13 cellular contexts compared by ENCODE assay signal in the genomic region with DNA sequence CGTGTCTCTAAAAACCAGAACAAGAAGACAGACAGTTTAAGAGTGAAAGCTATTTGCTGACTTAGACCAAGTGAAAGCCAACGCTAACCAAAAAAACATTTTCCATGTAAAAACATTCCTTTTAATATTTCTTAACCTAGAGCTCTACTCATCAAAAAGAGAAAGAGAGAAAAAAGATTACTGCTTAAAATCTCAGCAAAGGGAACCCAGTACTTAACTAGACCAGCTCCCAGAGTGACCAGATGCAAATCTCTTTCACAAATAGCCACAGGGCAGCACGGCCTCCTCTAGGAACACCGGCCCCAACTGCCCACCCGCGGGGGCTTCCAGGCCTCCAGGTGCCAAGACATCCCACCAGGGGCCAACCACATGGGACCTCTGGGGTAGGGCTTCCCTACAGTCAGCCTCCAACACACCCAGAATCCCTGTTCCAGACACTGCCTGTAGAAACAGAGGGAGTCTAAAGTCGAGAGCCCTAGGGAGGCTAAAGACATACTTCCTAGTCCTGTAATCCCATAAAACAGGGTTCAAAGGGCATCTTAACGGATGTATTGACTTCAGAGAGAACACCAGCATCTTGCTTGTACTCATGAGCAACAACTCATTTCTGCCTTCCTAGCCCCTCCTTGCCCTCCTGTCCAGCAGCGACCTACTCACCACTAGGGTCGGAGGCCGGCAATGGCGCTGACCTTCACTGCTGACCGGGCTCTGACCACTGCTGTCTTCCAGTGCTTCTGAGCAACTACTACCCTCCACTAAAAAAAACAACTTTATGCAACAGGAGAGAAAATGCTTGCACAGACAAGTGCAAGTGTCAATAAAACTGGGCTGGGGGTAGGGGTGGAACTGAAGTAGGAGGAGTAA. TPM values are rescaled to one million over a fixed set of nuclear protein-coding genes. Genes with fewer than 3 reads are reported as not detected.
DNase-seq lines count a peak whose midpoint lies in the region; ATAC-seq and TF ChIP-seq lines count a peak whose summit lies in the region.
"Had no signal": no experiment of that assay in that cellular context is flagged by ENCODE, and none has a peak within 500 bp of the region (broad histone marks: within the 10 kb centered on the region; RNA-seq: fewer than 3 reads in every experiment).

No MANE protein-coding gene starts in this region.

- ATAC-seq in heart left ventricle: peak in 1 of 4 donors; percentile 36
- ATAC-seq in GM21367 (IDR thresholded peaks at IDR 0.05; ENCODE audit: unreplicated experiment): no peak
- ATAC-seq: A549; naive thymus-derived CD8-positive, alpha-beta T cell had no signal

- 61 to 70% (median 66%) methylated on average over 13 of the region's 13 CpGs for WGBS in heart left ventricle, 4 donors
- WGBS in neuronal stem cell (ENCODE audit: extremely low coverage in 2 of 2, insufficient read length in 2 of 2, insufficient replicate concordance in 1 of 2), 2 donors: no CpG with 5 or more reads among the region's 13 CpGs

- H3K36me3 ChIP-seq in heart left ventricle (peaks cover 0 to 4% (median 0%) of the 10 kb centered on the region in 9 donors), neuronal stem cell (replicated peaks in 1 of 2; ENCODE audit: control insufficient read depth in 2 of 2, insufficient read depth in 2 of 2, low read length in 2 of 2) (peaks cover 0 to 13% of the 10 kb centered on the region in 2 donors)

- intact Hi-C loops in heart left ventricle (cut with DNase I): loop anchor here in 1 of 10 donors (5.0 kb wide), 1 partner anchor 34 kb away; no protein-coding TSS in a partner anchor

- no peak overlapping the region for H3K14ac ChIP-seq in neuronal stem cell (ENCODE audit: low read length)

- no peak overlapping the region for H3K4me2 ChIP-seq in neuronal stem cell (ENCODE audit: insufficient read depth, low read length, poor library complexity, severe bottlenecking)
- H3K4me2 ChIP-seq: A549 had no signal

- peak overlapping the region; percentile 63 for H3K9ac ChIP-seq in neuronal stem cell (ENCODE audit: low read depth, low read length, poor library complexity)

- peak overlapping the region in 2 of 12 donors; percentile 12 to 14 for H3K4me3 ChIP-seq in heart left ventricle
- H3K4me3 ChIP-seq in neuronal stem cell (ENCODE audit: low read length in 2 of 2): no peak overlapping the region
- H3K4me3 ChIP-seq: A549 had no signal

- no peak overlapping the region for H3K18ac ChIP-seq in neuronal stem cell (ENCODE audit: low read length)

- H3K4ac ChIP-seq in neuronal stem cell (ENCODE audit: low read length): no peak overlapping the region

- peak; percentile 9 for DNase-seq in AG08395 (ENCODE audit: low spot score)
- DNase-seq in RWPE1 (ENCODE audit: low spot score): no peak
- no peak for DNase-seq in heart left ventricle
- no peak for DNase-seq in neuronal stem cell (ENCODE audit: low spot score)
- DNase-seq in GM13977 (ENCODE audit: low spot score): no peak
- DNase-seq in NCI-H1417 treated with DMSO at 0.1 percent for 48 hours (lab: John Stamatoyannopoulos, UW): no peak
- no peak for DNase-seq in middle frontal gyrus (ENCODE audit: extremely low spot score, low spot score)
- DNase-seq: activated CD4-positive, alpha-beta T cell treated with anti-CD3 and anti-CD28 coated beads, Interleukin-2, amount 50 U/mL, for 1 hour; DMS153; naive thymus-derived CD8-positive, alpha-beta T cell; OCI-M1 had no signal

- peaks cover 4 to 81% (median 62%) of the 10 kb centered on the region in 12 donors for H3K4me1 ChIP-seq in heart left ventricle
- peaks cover 9 to 10% of the 10 kb centered on the region in 2 donors for H3K4me1 ChIP-seq in neuronal stem cell (ENCODE audit: control insufficient read depth in 2 of 2, insufficient read depth in 1 of 2, low read depth in 1 of 2, low read length in 2 of 2)

- H3K27ac ChIP-seq in RWPE1 (peak overlapping the region; percentile 31), heart left ventricle (peak overlapping the region in 9 of 12 donors; percentile 11 to 69 (median 24)), neuronal stem cell (replicated peaks; ENCODE audit: low read length) (no peak overlapping the region)
- H3K27ac ChIP-seq: A549 had no signal

- H2AFZ ChIP-seq in neuronal stem cell (ENCODE audit: low read length): no peak overlapping the region

- no peak overlapping the region for H3K23ac ChIP-seq in neuronal stem cell (ENCODE audit: low read depth, low read length, poor library complexity)

- no peaks in the 10 kb centered on the region for H3K27me3 ChIP-seq in heart left ventricle
- H3K27me3 ChIP-seq in neuronal stem cell (ENCODE audit: control insufficient read depth in 3 of 3, insufficient read depth in 3 of 3, low read depth in 1 of 3, low read length in 3 of 3): no peaks in the 10 kb centered on the region

- H2AK5ac ChIP-seq in neuronal stem cell (ENCODE audit: low read depth, low read length): no peak overlapping the region

- H2BK15ac ChIP-seq in neuronal stem cell (ENCODE audit: low read length): no peak overlapping the region

- TF ChIP-seq CTCF in RWPE1 (conservative IDR thresholded peaks at IDR 0.05; ENCODE audit: low read depth): no peak
- TF ChIP-seq CTCF in heart left ventricle (IDR thresholded peaks at IDR 0.05): no peak
- TF ChIP-seq CTCF in GM13977 (IDR thresholded peaks at IDR 0.05; ENCODE audit: extremely low read depth, insufficient read depth, missing control alignments): no peak

- H2BK120ac ChIP-seq in neuronal stem cell (ENCODE audit: low read depth, low read length): no peak overlapping the region

- no peak overlapping the region for H4K8ac ChIP-seq in neuronal stem cell (ENCODE audit: low read depth, low read length)

- H3K9me3 ChIP-seq in heart left ventricle (no peaks in the 10 kb centered on the region), neuronal stem cell (replicated peaks in 1 of 2; ENCODE audit: control insufficient read depth in 2 of 2, insufficient read depth in 1 of 2, low read depth in 1 of 2, low read length in 2 of 2) (no peaks in the 10 kb centered on the region)
- H3K9me3 ChIP-seq: A549 had no signal

- POLR2A ChIA-PET in RWPE1 (lab: Yijun Ruan, JAX; ENCODE audit: low non-redundant PET): no interaction called here

- in situ Hi-C loops in GM13977 (cut with MboI; ENCODE audit: low pct_unique_long_range_greater_than_20kb, low sequenced_read_pairs, unreplicated experiment): no loop called here

- H4K91ac ChIP-seq in neuronal stem cell (ENCODE audit: low read depth, low read length, poor library complexity): no peak overlapping the region

- H2BK5ac ChIP-seq in neuronal stem cell (ENCODE audit: low read length): no peak overlapping the region

- TF ChIP-seq POLR2A in heart left ventricle (IDR thresholded peaks at IDR 0.05): no peak

- H3K79me1 ChIP-seq in neuronal stem cell (ENCODE audit: low read depth, low read length): peaks cover 6% of the 10 kb centered on the region

- CTCF ChIA-PET in RWPE1 (lab: Yijun Ruan, JAX): interaction anchor here (0.6 to 1.0 kb wide), 2 partner anchors 11 to 893 kb away, joined by 3 to 4 read pairs; partner anchors contain the start of gene FOXL1

- no peak overlapping the region for H2BK12ac ChIP-seq in neuronal stem cell (ENCODE audit: low read length)

RNA-seq across cellular contexts. Expression of gene ZCCHC14, which starts 21.3 kb away (rescaled TPM):
- total RNA-seq in heart left ventricle: 10 to 100 TPM in 6 of 9 donors, 1 to 10 TPM in 3; 9.2 to 18.4 (median 16.4) TPM
- polyA plus RNA-seq in heart left ventricle: 10 to 100 TPM in 1 of 2 donors, 1 to 10 TPM in 1; 6.4 to 10.5 TPM
- polyA plus RNA-seq in neuronal stem cell (2013, experiment 1 of 2): 15.1 TPM
- 15.8 TPM for polyA plus RNA-seq in neuronal stem cell (2013, experiment 2 of 2)
